Comparison of ENCODE assay signal across 9 cellular contexts in genomic region chr11:111379500-111380136, GRCh38. TPM values are rescaled to one million over a fixed set of nuclear protein-coding genes. Genes with fewer than 3 reads are reported as not detected.
A peak's percentile ranks its signal among the peaks of the same experiment; 100 is the strongest.
DNase-seq lines count a peak whose midpoint lies in the region; ATAC-seq, FAIRE-seq and TF ChIP-seq lines count a peak whose summit lies in the region.
"Had no signal": no experiment of that assay in that cellular context is flagged by ENCODE, and none has a peak within 500 bp of the region (broad histone marks: within the 10 kb centered on the region; RNA-seq: fewer than 3 reads in every experiment).

No MANE protein-coding gene starts in this region.

- H3K9ac ChIP-seq in mesenchymal stem cell (ENCODE audit: low read length) = no peak overlapping the region

- no peak overlapping the region for H3K4me3 Mint-ChIP-seq in WTC11

- no peak overlapping the region for H3K27ac Mint-ChIP-seq in WTC11

- H3K27me3 Mint-ChIP-seq in WTC11 (ENCODE audit: low read depth) = no peaks in the 10 kb centered on the region

- DNase-seq in NCI-H2171 treated with DMSO at 0.1 percent for 48 hours (lab: John Stamatoyannopoulos, UW) (peak; percentile 54), NCI-H2171 (lab: John Stamatoyannopoulos, UW) (no peak), WTC11 (ENCODE audit: low spot score) (no peak), mesenchymal stem cell (no peak), NCI-H146 treated with DMSO at 0.1 percent for 48 hours (lab: John Stamatoyannopoulos, UW; ENCODE audit: unreplicated experiment) (no peak), urothelium cell line (ENCODE audit: low spot score) (no peak)
- peak; percentile 8 for DNase-seq in stimulated activated CD8-positive, alpha-beta memory T cell treated with anti-CD3 and anti-CD28 coated beads, Interleukin-12 subunit alpha, Interleukin-12 subunit beta, amount 100 ng/mL, for 4 hours (ENCODE audit: low read depth)

- ATAC-seq in HG02884 (IDR thresholded peaks at IDR 0.05; ENCODE audit: unreplicated experiment) (peak; percentile 26), WTC11 (peak; percentile 29; the same call in 1 of the 2 replicates)

- H4K91ac ChIP-seq in mesenchymal stem cell (ENCODE audit: low read length) = no peak overlapping the region

- H3K27me3 ChIP-seq in mesenchymal stem cell (ENCODE audit: control insufficient read depth in 1 of 2, insufficient read depth in 1 of 2, low read length in 2 of 2) = peaks cover 0 to 43% of the 10 kb centered on the region in 2 experiments

- no peak overlapping the region for H3K18ac ChIP-seq in mesenchymal stem cell (ENCODE audit: low read depth in 1 of 2, low read length in 2 of 2)

- H3K27ac ChIP-seq in mesenchymal stem cell (ENCODE audit: low read length, poor library complexity, severe bottlenecking) = no peak overlapping the region

- no peak overlapping the region for H2AK5ac ChIP-seq in mesenchymal stem cell (ENCODE audit: low read length, severe bottlenecking)

- no peak overlapping the region for H3K4me2 ChIP-seq in mesenchymal stem cell (ENCODE audit: low read length, poor library complexity, severe bottlenecking)

- H3K4me1 Mint-ChIP-seq in WTC11 = 0 out of 2 replicates have a peak, but pooled peaks cover 5% of the 10 kb centered on the region

- no peaks in the 10 kb centered on the region for H3K36me3 Mint-ChIP-seq in WTC11

- no peak overlapping the region for H3K4me3 ChIP-seq in mesenchymal stem cell (ENCODE audit: insufficient read depth in 1 of 2, low read depth in 1 of 2, low read length in 2 of 2)

- no peak overlapping the region for H2BK120ac ChIP-seq in mesenchymal stem cell (ENCODE audit: low read depth, low read length)

- no peak overlapping the region for H3K4ac ChIP-seq in mesenchymal stem cell (ENCODE audit: low read depth in 1 of 2, low read length in 2 of 2)

- FAIRE-seq in urothelium cell line (lab: Jason Lieb, UNC) = no peak

- no peaks in the 10 kb centered on the region for H3K79me1 ChIP-seq in mesenchymal stem cell (replicated peaks; ENCODE audit: low read length, poor library complexity, severe bottlenecking)

- H3K9me3 ChIP-seq in mesenchymal stem cell (ENCODE audit: control insufficient read depth, low read length) = no peaks in the 10 kb centered on the region

- H2BK5ac ChIP-seq in mesenchymal stem cell (ENCODE audit: low read depth, low read length, poor library complexity, severe bottlenecking) = no peak overlapping the region

- H3K4me1 ChIP-seq in mesenchymal stem cell (ENCODE audit: control insufficient read depth, insufficient read depth, low read depth, low read length) = no peaks in the 10 kb centered on the region

- no peak overlapping the region for H3K14ac ChIP-seq in mesenchymal stem cell (ENCODE audit: low read length in 2 of 2)

- CTCF ChIA-PET in WTC11 (lab: Charles Lee) = interaction anchor here (1.1 kb wide), 1 partner anchor 49 kb away, joined by 3 read pairs; no protein-coding TSS in a partner anchor

- no peak overlapping the region for H2BK12ac ChIP-seq in mesenchymal stem cell (ENCODE audit: low read length in 2 of 2)

- no peak overlapping the region for H4K8ac ChIP-seq in mesenchymal stem cell (ENCODE audit: low read length)

- no peak overlapping the region for H2AFZ ChIP-seq in mesenchymal stem cell (ENCODE audit: low read depth, low read length)

- no peak overlapping the region for H2BK15ac ChIP-seq in mesenchymal stem cell (ENCODE audit: low read depth, poor library complexity, severe bottlenecking)

- TF ChIP-seq CTCF in WTC11 (IDR thresholded peaks at IDR 0.05) = no peak

- H3K36me3 ChIP-seq in mesenchymal stem cell (ENCODE audit: control insufficient read depth in 1 of 2, insufficient read depth in 2 of 2, low read depth in 1 of 2, low read length in 2 of 2) = no peaks in the 10 kb centered on the region

- WGBS in mesenchymal stem cell = 85% methylated on average over 17 of the region's 17 CpGs

- POLR2A ChIA-PET in WTC11 (lab: Charles Lee) = no interaction called here

- no peaks in the 10 kb centered on the region for H3K9me3 Mint-ChIP-seq in WTC11

- no peak overlapping the region for H3K23ac ChIP-seq in mesenchymal stem cell (ENCODE audit: low read length in 2 of 2)

TF ChIP-seq in WTC11, 78 proteins besides CTCF, POLR2A, EP300 and RAD21:
- TF ChIP-seq, protein P1, sequence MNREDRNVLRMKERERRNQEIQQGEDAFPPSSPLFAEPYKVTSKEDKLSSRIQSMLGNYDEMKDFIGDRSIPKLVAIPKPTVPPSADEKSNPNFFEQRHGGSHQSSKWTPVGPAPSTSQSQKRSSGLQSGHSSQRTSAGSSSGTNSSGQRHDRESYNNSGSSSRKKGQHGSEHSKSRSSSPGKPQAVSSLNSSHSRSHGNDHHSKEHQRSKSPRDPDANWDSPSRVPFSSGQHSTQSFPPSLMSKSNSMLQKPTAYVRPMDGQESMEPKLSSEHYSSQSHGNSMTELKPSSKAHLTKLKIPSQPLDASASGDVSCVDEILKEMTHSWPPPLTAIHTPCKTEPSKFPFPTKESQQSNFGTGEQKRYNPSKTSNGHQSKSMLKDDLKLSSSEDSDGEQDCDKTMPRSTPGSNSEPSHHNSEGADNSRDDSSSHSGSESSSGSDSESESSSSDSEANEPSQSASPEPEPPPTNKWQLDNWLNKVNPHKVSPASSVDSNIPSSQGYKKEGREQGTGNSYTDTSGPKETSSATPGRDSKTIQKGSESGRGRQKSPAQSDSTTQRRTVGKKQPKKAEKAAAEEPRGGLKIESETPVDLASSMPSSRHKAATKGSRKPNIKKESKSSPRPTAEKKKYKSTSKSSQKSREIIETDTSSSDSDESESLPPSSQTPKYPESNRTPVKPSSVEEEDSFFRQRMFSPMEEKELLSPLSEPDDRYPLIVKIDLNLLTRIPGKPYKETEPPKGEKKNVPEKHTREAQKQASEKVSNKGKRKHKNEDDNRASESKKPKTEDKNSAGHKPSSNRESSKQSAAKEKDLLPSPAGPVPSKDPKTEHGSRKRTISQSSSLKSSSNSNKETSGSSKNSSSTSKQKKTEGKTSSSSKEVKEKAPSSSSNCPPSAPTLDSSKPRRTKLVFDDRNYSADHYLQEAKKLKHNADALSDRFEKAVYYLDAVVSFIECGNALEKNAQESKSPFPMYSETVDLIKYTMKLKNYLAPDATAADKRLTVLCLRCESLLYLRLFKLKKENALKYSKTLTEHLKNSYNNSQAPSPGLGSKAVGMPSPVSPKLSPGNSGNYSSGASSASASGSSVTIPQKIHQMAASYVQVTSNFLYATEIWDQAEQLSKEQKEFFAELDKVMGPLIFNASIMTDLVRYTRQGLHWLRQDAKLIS (CRISPR knock-in tag; IDR thresholded peaks at IDR 0.05; ENCODE audit: borderline replicate concordance) = no peak
- TF ChIP-seq, protein P2, sequence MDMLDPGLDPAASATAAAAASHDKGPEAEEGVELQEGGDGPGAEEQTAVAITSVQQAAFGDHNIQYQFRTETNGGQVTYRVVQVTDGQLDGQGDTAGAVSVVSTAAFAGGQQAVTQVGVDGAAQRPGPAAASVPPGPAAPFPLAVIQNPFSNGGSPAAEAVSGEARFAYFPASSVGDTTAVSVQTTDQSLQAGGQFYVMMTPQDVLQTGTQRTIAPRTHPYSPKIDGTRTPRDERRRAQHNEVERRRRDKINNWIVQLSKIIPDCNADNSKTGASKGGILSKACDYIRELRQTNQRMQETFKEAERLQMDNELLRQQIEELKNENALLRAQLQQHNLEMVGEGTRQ (CRISPR knock-in tag; IDR thresholded peaks at IDR 0.05) = no peak
- TF ChIP-seq, protein P3, sequence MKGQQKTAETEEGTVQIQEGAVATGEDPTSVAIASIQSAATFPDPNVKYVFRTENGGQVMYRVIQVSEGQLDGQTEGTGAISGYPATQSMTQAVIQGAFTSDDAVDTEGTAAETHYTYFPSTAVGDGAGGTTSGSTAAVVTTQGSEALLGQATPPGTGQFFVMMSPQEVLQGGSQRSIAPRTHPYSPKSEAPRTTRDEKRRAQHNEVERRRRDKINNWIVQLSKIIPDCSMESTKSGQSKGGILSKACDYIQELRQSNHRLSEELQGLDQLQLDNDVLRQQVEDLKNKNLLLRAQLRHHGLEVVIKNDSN (CRISPR knock-in tag; IDR thresholded peaks at IDR 0.05) = no peak
TF ChIP-seq in WTC11: peak in this region for 0.

RNA-seq across cellular contexts. Expression of gene POU2AF1, which starts 0.5 kb away (rescaled TPM):
- 0.07 to 0.27 TPM (median 0.22 TPM) in 3 replicates for total RNA-seq in WTC11 (2021)
- not detected for polyA plus RNA-seq in mesenchymal stem cell (2013, experiment 1 of 2)
- not detected for polyA plus RNA-seq in mesenchymal stem cell (2013, experiment 2 of 2)
- polyA plus RNA-seq: fibroblast of lung had no signal

Comparison
In these comparisons a context has a peak if more than half of its experiments do, and no peak if none do; other contexts are left out.
1. DNase-seq: peak in NCI-H2171 treated with DMSO at 0.1 percent for 48 hours (single experiment) and stimulated activated CD8-positive, alpha-beta memory T cell treated with anti-CD3 and anti-CD28 coated beads, Interleukin-12 subunit alpha, Interleukin-12 subunit beta, amount 100 ng/mL, for 4 hours (single experiment); none in NCI-H2171 (single experiment), WTC11 (single experiment), mesenchymal stem cell (single experiment), NCI-H146 treated with DMSO at 0.1 percent for 48 hours (single experiment) and urothelium cell line (single experiment).